ENCODE assay signal across 18 cellular contexts in the genomic region with DNA sequence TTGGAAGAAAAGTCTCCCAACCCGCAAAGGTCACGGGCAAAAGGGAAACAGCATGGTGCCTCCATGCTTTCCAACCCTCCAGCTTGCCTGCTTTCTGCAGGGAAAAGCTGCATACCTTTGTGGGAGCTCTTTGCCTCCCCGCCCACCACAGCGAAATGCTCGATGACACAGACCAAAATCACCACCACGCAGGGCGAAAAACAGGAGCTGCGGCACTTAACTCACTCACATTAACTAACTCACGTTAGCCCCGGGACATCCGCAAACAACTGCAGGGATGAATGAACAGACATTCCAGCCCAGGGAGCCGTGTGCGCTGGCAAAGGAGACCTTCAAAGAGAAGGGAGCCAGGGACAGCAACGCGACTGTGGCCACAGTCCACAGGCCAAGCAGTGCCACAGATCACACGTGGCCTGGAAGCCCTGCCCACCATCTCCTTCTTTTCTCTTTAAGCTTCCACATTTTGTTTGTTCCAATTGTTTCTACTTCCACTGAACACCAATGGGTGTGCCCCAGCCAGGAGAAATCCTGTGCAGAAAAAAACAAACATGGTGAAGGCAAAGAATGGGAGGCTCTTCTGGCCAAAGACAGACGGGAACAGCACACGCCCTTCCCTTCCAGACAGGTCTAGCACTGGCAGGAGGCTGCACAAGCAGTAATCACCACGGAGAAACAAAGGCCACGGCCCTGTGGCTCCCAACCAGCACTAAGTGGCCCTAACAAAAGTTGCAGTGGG. TPM values are rescaled to one million over a fixed set of nuclear protein-coding genes. Genes with fewer than 3 reads are reported as not detected.
A peak's percentile ranks its signal among the peaks of the same experiment; 100 is the strongest.
DNase-seq lines count a peak whose midpoint lies in the region; ATAC-seq and TF ChIP-seq lines count a peak whose summit lies in the region.
"Had no signal": no experiment of that assay in that cellular context is flagged by ENCODE, and none has a peak within 500 bp of the region (broad histone marks: within the 10 kb centered on the region; RNA-seq: fewer than 3 reads in every experiment).

No MANE protein-coding gene starts in this region.

- H3K36me3 ChIP-seq in BLaER1: peaks cover 54% of the 10 kb centered on the region
- H3K36me3 ChIP-seq: SJSA1 had no signal

- no peak overlapping the region for H3K4me2 ChIP-seq in BLaER1
- H3K4me2 ChIP-seq: GM23338 had no signal

- H4K20me1 ChIP-seq in BLaER1: peaks cover 98% of the 10 kb centered on the region

- peaks cover 3% of the 10 kb centered on the region for H3K27me3 ChIP-seq in BLaER1
- H3K27me3 ChIP-seq: SJSA1 had no signal

- in situ Hi-C loops in astrocyte of the cerebellum (cut with HindIII; ENCODE audit: low sequenced_read_pairs): loop anchor here (10.0 kb wide), 2 partner anchors 102 to 538 kb away; no protein-coding TSS in a partner anchor

- peak; percentile 76 for DNase-seq in astrocyte of the cerebellum (ENCODE audit: low read depth)
- peak; percentile 32 for DNase-seq in Right ventricle myocardium superior
- DNase-seq in putamen (ENCODE audit: low spot score): peak; percentile 53
- no peak for DNase-seq in anterior cingulate cortex (lab: John Stamatoyannopoulos, UW)
- no peak for DNase-seq in NCI-H2029 (lab: John Stamatoyannopoulos, UW)
- DNase-seq in AG08396 (ENCODE audit: low spot score): no peak
- no peak for DNase-seq in NCI-H82 treated with DMSO at 0.1 percent for 48 hours (lab: John Stamatoyannopoulos, UW; ENCODE audit: unreplicated experiment)
- DNase-seq: activated CD8-positive, alpha-beta memory T cell treated with anti-CD3 and anti-CD28 coated beads, Interleukin-2, amount 50 U/mL, for 48 hours; activated naive CD8-positive, alpha-beta T cell treated with anti-CD3 and anti-CD28 coated beads, Interleukin-2, amount 10 ng/mL, durations not matched to agents 7 days and 5 days; effector CD8-positive, alpha-beta T cell; naive thymus-derived CD4-positive, alpha-beta T cell; NCI-H526 had no signal

- H3K27ac ChIP-seq in BLaER1: no peak overlapping the region
- H3K27ac ChIP-seq: SJSA1, VCaP had no signal

- ATAC-seq in Right ventricle myocardium superior (ENCODE audit: poor library complexity): no peak
- ATAC-seq: GM23338; naive thymus-derived CD4-positive, alpha-beta T cell had no signal

- no peak overlapping the region for H3K4me3 ChIP-seq in BLaER1
- no peak overlapping the region for H3K4me3 ChIP-seq in astrocyte of the cerebellum (ENCODE audit: low read depth, low read length)
- H3K4me3 ChIP-seq: GM23338, SJSA1 had no signal

- peak overlapping the region; percentile 15; the same call in 1 of the 2 replicates for H3K9ac ChIP-seq in BLaER1

- intact Hi-C loops in Right ventricle myocardium superior (cut with DNase I): loop anchor here (10.0 kb wide), 1 partner anchor 228 kb away; the partner anchor contains the start of gene TOLLIP

- H3K9me3 ChIP-seq in BLaER1: no peaks in the 10 kb centered on the region
- H3K9me3 ChIP-seq: SJSA1 had no signal

- H3K4me1 ChIP-seq in BLaER1: no peaks in the 10 kb centered on the region
- H3K4me1 ChIP-seq: SJSA1 had no signal

- peak; percentile 0 for TF ChIP-seq CTCF in astrocyte of the cerebellum (IDR thresholded peaks at IDR 0.05; ENCODE audit: low read depth, low read length, missing control alignments)

RNA-seq across cellular contexts. Expression of gene DUSP8, which starts 39.3 kb away (rescaled TPM):
- total RNA-seq in Right ventricle myocardium superior: 7.7 TPM

RNA-seq across cellular contexts. Expression of gene MOB2, which starts 46.2 kb away (rescaled TPM):
- total RNA-seq in Right ventricle myocardium superior: 46.1 TPM

RNA-seq across cellular contexts. Expression of gene KRTAP5-1, which starts 52.3 kb away (rescaled TPM):
- total RNA-seq in Right ventricle myocardium superior: not detected
- total RNA-seq: activated naive CD8-positive, alpha-beta T cell treated with anti-CD3 and anti-CD28 coated beads, Interleukin-2, amount 10 ng/mL, durations not matched to agents 7 days and 5 days; GM23338; HT-29; naive thymus-derived CD4-positive, alpha-beta T cell; sciatic nerve; SJSA1 had no signal

Comparison
In these comparisons a context has a peak if more than half of its experiments do, and no peak if none do; other contexts are left out.
1. DNase-seq: peak in astrocyte of the cerebellum (single experiment), Right ventricle myocardium superior (single experiment) and putamen (single experiment); none in anterior cingulate cortex (0 of 58), NCI-H2029 (single experiment), AG08396 (single experiment) and NCI-H82 treated with DMSO at 0.1 percent for 48 hours (single experiment).